In the genomic region with DNA sequence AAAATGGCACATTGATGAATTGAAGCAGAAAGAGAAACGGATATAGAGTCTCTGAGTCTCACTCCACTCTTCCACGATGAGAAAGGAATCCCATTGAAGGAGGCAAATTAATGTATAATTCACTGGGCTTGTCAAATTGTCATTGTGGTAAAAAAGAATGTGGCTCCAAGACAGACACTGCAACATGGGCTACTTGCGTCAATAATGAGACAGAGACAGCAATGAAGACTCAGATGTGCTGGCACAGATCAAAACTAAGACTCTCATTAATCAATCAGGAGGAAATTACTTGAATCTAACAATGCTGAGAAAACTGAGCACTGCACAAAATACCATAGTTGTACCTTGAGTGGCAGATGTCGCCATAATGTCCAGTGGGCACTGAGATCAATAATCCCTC, we compare ENCODE assay signal across 9 cellular contexts.
"Had no signal": no experiment of that assay in that cellular context is flagged by ENCODE, and none has a peak within 500 bp of the region (broad histone marks: within the 10 kb centered on the region; RNA-seq: fewer than 3 reads in every experiment).

No MANE protein-coding gene starts in this region.

- H3K27ac Mint-ChIP-seq: GM23338, HFFc6, IgD-negative memory B cell had no signal

- ATAC-seq: GM23338, HCT116, HepG2 had no signal

- H3K4me3 ChIP-seq: GM23338, HAP-1 had no signal

- H3K36me3 ChIP-seq: HAP-1 had no signal

- H3K27ac ChIP-seq: HL-60 had no signal

- H3K4me1 Mint-ChIP-seq: GM23338, IgD-negative memory B cell had no signal

- H3K27me3 Mint-ChIP-seq: IgD-negative memory B cell had no signal

- H3K4me1 ChIP-seq: HAP-1 had no signal

- H3K9me3 Mint-ChIP-seq: GM23338 had no signal

- H3K9me3 ChIP-seq: HAP-1 had no signal

- FAIRE-seq: HepG2 had no signal

- H2AFZ ChIP-seq: GM23338 had no signal

- H3K4me2 ChIP-seq: GM23338 had no signal

- H3K4me3 Mint-ChIP-seq: GM23338, HFFc6, IgD-negative memory B cell had no signal

- H3K36me3 Mint-ChIP-seq: IgD-negative memory B cell had no signal

- DNase-seq: H7, HFFc6, KBM-7 had no signal
